16 cellular contexts compared by ENCODE assay signal in genomic region chr3:158465074-158465473, GRCh38.
DNase-seq lines count a peak whose midpoint lies in the region; ATAC-seq lines count a peak whose summit lies in the region.
"Had no signal": no experiment of that assay in that cellular context is flagged by ENCODE, and none has a peak within 500 bp of the region (broad histone marks: within the 10 kb centered on the region; RNA-seq: fewer than 3 reads in every experiment).

No MANE protein-coding gene starts in this region.

- DNase-seq in NCI-H69 (lab: John Stamatoyannopoulos, UW) (peak; percentile 20), SIG-M5 (lab: John Stamatoyannopoulos, UW) (no peak), D341Med (ENCODE audit: low spot score) (no peak)
- DNase-seq: activated CD8-positive, alpha-beta T cell treated with anti-CD3 and anti-CD28 coated beads, Interleukin-2, amount 10 ng/mL, durations not matched to agents 7 days and 5 days; BE2C; gastrocnemius medialis; H9; lower lobe of right lung; natural killer cell; NCI-H226; stimulated activated CD4-positive, alpha-beta T cell treated with anti-CD3 and anti-CD28 coated beads, Interleukin-12 subunit alpha, Interleukin-12 subunit beta, amount 100 ng/mL, for 4 hours had no signal

- ATAC-seq in GM18907 (IDR thresholded peaks at IDR 0.05; ENCODE audit: unreplicated experiment) = peak; percentile 62
- peak; percentile 84 for ATAC-seq in GM21529 (IDR thresholded peaks at IDR 0.05; ENCODE audit: unreplicated experiment)
- ATAC-seq in HG03066 (IDR thresholded peaks at IDR 0.05; ENCODE audit: low read depth, unreplicated experiment) = peak; percentile 93
- ATAC-seq in HG02970 (IDR thresholded peaks at IDR 0.05; ENCODE audit: low FRiP score, unreplicated experiment) = no peak
- ATAC-seq in GM21717 (IDR thresholded peaks at IDR 0.05; ENCODE audit: unreplicated experiment) = no peak
- ATAC-seq: activated CD8-positive, alpha-beta T cell treated with anti-CD3 and anti-CD28 coated beads, Interleukin-2, amount 10 ng/mL, durations not matched to agents 7 days and 5 days; gastrocnemius medialis; lower lobe of right lung; natural killer cell had no signal

Comparison
In these comparisons a context has a peak if more than half of its experiments do, and no peak if none do; other contexts are left out.
1. ATAC-seq: peak in GM18907 (single experiment), GM21529 (single experiment) and HG03066 (single experiment); none in HG02970 (single experiment) and GM21717 (single experiment).